ENCODE assay signal across 8 cellular contexts in genomic region chr5:33037101-33037500, GRCh38.
"Had no signal": no experiment of that assay in that cellular context is flagged by ENCODE, and none has a peak within 500 bp of the region (broad histone marks: within the 10 kb centered on the region; RNA-seq: fewer than 3 reads in every experiment).

No MANE protein-coding gene starts in this region.

- ATAC-seq: HCT116, K562 had no signal

- FAIRE-seq: HTR-8/SVneo, K562 had no signal

- H3K4me3 ChIP-seq: HAP-1, K562 had no signal

- H3K36me3 ChIP-seq: HAP-1 had no signal

- H3K4me1 ChIP-seq: HAP-1 had no signal

- DNase-seq: GOT3, H7, IMR-90, KG1 had no signal

- H3K9me3 ChIP-seq: HAP-1 had no signal
